ENCODE assay signal across 10 cellular contexts in genomic region chr4:152117501-152117900, GRCh38.
"Had no signal": no experiment of that assay in that cellular context is flagged by ENCODE, and none has a peak within 500 bp of the region (broad histone marks: within the 10 kb centered on the region; RNA-seq: fewer than 3 reads in every experiment).

No MANE protein-coding gene starts in this region.

- H3K27ac ChIP-seq: brain microvascular endothelial cell, foreskin keratinocyte had no signal

- ATAC-seq: activated CD4-positive, CD25-positive, alpha-beta regulatory T cell treated with anti-CD3 and anti-CD28 coated beads, Interleukin-2, amount 50 U/mL, for 24 hours; activated T-cell treated with anti-CD3 and anti-CD28 coated beads, Interleukin-2, amount 50 U/mL, for 72 hours; foreskin keratinocyte had no signal

- H3K4me3 ChIP-seq: heart right ventricle had no signal

- H3K4me2 ChIP-seq: SK-N-SH had no signal

- H3K4me1 ChIP-seq: foreskin keratinocyte had no signal

- DNase-seq: activated CD4-positive, alpha-beta T cell treated with anti-CD3 and anti-CD28 coated beads, Interleukin-2, amount 50 U/mL, for 48 hours; activated T-cell treated with anti-CD3 and anti-CD28 coated beads, Interleukin-2, amount 50 U/mL, for 72 hours; brain microvascular endothelial cell; foreskin keratinocyte; heart right ventricle; posterior cingulate gyrus; right cardiac atrium; SK-N-SH; small intestine had no signal

- H3K36me3 ChIP-seq: brain microvascular endothelial cell, heart right ventricle had no signal

- H3K9me2 ChIP-seq: SK-N-SH had no signal

- H3K9me3 ChIP-seq: SK-N-SH had no signal

- H3K27me3 ChIP-seq: brain microvascular endothelial cell, foreskin keratinocyte, heart right ventricle had no signal
